ENCODE assay signal across 9 cellular contexts in genomic region chr2:216539791-216540241, GRCh38. TPM values are rescaled to one million over a fixed set of nuclear protein-coding genes. Genes with fewer than 3 reads are reported as not detected.
A peak's percentile ranks its signal among the peaks of the same experiment; 100 is the strongest.
DNase-seq lines count a peak whose midpoint lies in the region; ATAC-seq and TF ChIP-seq lines count a peak whose summit lies in the region.
"Had no signal": no experiment of that assay in that cellular context is flagged by ENCODE, and none has a peak within 500 bp of the region (broad histone marks: within the 10 kb centered on the region; RNA-seq: fewer than 3 reads in every experiment).

No MANE protein-coding gene starts in this region.

- H3K27me3 ChIP-seq in DND-41 (ENCODE audit: insufficient read depth, low read length, poor library complexity), result no peaks in the 10 kb centered on the region

- no peak overlapping the region for H3K4me2 ChIP-seq in DND-41 (ENCODE audit: insufficient read depth, low read length)

- no peaks in the 10 kb centered on the region for H3K9me3 ChIP-seq in DND-41 (ENCODE audit: insufficient read depth, low read length, severe bottlenecking)

- TF ChIP-seq CTCF in DND-41 (IDR thresholded peaks at IDR 0.05; ENCODE audit: borderline replicate concordance, extremely low read depth, low read length, poor library complexity, severe bottlenecking), result no peak
- TF ChIP-seq CTCF in omental fat pad (IDR thresholded peaks at IDR 0.05), result no peak

- H3K4me3 ChIP-seq in DND-41 (ENCODE audit: low read depth in 1 of 2, low read length in 2 of 2), result no peak overlapping the region

- no peak overlapping the region for H2AFZ ChIP-seq in DND-41 (ENCODE audit: low read depth, low read length)

- H3K36me3 ChIP-seq in DND-41 (ENCODE audit: insufficient read depth, low read length), result no peaks in the 10 kb centered on the region

- H3K4me1 ChIP-seq in DND-41 (ENCODE audit: insufficient read depth, low read length), result no peaks in the 10 kb centered on the region; the same call in 1 of the 2 replicates

- no peak overlapping the region for H3K9ac ChIP-seq in DND-41 (ENCODE audit: low read depth, low read length)

- DNase-seq in DND-41 (no peak), RPMI8226 (peak; percentile 15), kidney tubule cell (ENCODE audit: low spot score) (peak; percentile 93), medulla oblongata (ENCODE audit: extremely low spot score) (no peak), omental fat pad (ENCODE audit: low spot score) (no peak)
- DNase-seq in activated naive CD4-positive, alpha-beta T cell (lab: John Stamatoyannopoulos, UW), result no peak
- DNase-seq: T-helper 17 cell had no signal

- no peaks in the 10 kb centered on the region for H4K20me1 ChIP-seq in DND-41 (ENCODE audit: insufficient read depth, low read length)

- H3K27ac ChIP-seq in DND-41 (ENCODE audit: low read length), result no peak overlapping the region

- H3K79me2 ChIP-seq in DND-41 (ENCODE audit: insufficient read depth, low read length), result no peaks in the 10 kb centered on the region

- ATAC-seq in DND-41 (ENCODE audit: insufficient read depth, low read depth), result peak; percentile 47; the same call in 1 of the 3 replicates
- peak; percentile 76 for ATAC-seq in HG03378 (IDR thresholded peaks at IDR 0.05; ENCODE audit: unreplicated experiment)
- no peak for ATAC-seq in HG02852 (IDR thresholded peaks at IDR 0.05; ENCODE audit: unreplicated experiment)
- ATAC-seq in omental fat pad (ENCODE audit: low FRiP score), result no peak
- ATAC-seq: T-helper 17 cell had no signal

RNA-seq across cellular contexts. Expression of gene RPL37A, which starts 41.2 kb away (rescaled TPM):
- 1,000 to 10,000 TPM; 1,064 to 1,421 (median 1,319) TPM for total RNA-seq in omental fat pad

Comparison
In these comparisons a context has a peak if more than half of its experiments do, and no peak if none do; other contexts are left out.
1. ATAC-seq: peak in DND-41 (single experiment) and HG03378 (single experiment); none in HG02852 (single experiment) and omental fat pad (single experiment).
2. DNase-seq: peak in RPMI8226 (single experiment) and kidney tubule cell (single experiment); none in DND-41 (single experiment), activated naive CD4-positive, alpha-beta T cell (0 of 4), medulla oblongata (single experiment) and omental fat pad (single experiment).